In the genomic region with DNA sequence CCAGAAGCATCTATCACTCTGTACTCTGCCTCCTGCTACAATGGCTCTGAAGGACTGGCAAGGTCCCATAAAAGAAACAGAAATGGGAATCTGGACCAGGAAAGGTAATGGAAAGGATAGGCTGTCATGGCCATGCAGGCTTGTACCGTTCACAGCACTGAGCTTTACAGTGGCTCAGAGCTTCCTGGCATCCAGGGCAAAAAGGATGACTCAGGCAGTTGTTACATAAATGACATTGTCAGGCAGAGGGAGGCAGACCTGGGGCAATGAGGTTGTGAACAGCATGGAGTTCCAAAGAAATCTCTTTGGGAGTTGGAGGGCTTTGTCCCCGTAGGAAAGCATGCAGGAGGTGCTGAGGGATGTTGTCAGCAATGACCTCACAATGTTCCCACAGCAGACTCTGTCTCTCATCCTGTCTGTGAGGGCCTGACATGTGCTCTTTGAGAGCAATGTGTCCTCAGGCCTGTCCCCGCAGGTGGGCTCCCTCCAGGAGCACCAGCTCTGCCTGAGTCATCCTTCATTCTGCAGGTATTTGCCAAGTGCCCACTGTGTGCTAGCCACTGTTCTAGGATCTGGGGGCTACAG, we compare ENCODE assay signal across 1 cellular context.
TF ChIP-seq lines count a peak whose summit lies in the region.

No MANE protein-coding gene starts in this region.

TF ChIP-seq in GM12878, 131 proteins besides CTCF, POLR2A, EP300 and RAD21:
- TF ChIP-seq SMC3 (IDR thresholded peaks at IDR 0.05; ENCODE audit: borderline replicate concordance, low read length), result no peak
- no peak for TF ChIP-seq RAD51 (IDR thresholded peaks at IDR 0.05)
- TF ChIP-seq, protein P1, sequence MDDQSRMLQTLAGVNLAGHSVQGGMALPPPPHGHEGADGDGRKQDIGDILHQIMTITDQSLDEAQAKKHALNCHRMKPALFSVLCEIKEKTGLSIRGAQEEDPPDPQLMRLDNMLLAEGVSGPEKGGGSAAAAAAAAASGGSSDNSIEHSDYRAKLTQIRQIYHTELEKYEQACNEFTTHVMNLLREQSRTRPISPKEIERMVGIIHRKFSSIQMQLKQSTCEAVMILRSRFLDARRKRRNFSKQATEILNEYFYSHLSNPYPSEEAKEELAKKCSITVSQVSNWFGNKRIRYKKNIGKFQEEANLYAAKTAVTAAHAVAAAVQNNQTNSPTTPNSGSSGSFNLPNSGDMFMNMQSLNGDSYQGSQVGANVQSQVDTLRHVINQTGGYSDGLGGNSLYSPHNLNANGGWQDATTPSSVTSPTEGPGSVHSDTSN (IDR thresholded peaks at IDR 0.05; ENCODE audit: insufficient replicate concordance, low read depth, low read length), result no peak
- TF ChIP-seq CHD4 (IDR thresholded peaks at IDR 0.05), result no peak
- no peak for TF ChIP-seq SP1 (IDR thresholded peaks at IDR 0.05; ENCODE audit: low read depth, low read length)
- TF ChIP-seq, protein P2, sequence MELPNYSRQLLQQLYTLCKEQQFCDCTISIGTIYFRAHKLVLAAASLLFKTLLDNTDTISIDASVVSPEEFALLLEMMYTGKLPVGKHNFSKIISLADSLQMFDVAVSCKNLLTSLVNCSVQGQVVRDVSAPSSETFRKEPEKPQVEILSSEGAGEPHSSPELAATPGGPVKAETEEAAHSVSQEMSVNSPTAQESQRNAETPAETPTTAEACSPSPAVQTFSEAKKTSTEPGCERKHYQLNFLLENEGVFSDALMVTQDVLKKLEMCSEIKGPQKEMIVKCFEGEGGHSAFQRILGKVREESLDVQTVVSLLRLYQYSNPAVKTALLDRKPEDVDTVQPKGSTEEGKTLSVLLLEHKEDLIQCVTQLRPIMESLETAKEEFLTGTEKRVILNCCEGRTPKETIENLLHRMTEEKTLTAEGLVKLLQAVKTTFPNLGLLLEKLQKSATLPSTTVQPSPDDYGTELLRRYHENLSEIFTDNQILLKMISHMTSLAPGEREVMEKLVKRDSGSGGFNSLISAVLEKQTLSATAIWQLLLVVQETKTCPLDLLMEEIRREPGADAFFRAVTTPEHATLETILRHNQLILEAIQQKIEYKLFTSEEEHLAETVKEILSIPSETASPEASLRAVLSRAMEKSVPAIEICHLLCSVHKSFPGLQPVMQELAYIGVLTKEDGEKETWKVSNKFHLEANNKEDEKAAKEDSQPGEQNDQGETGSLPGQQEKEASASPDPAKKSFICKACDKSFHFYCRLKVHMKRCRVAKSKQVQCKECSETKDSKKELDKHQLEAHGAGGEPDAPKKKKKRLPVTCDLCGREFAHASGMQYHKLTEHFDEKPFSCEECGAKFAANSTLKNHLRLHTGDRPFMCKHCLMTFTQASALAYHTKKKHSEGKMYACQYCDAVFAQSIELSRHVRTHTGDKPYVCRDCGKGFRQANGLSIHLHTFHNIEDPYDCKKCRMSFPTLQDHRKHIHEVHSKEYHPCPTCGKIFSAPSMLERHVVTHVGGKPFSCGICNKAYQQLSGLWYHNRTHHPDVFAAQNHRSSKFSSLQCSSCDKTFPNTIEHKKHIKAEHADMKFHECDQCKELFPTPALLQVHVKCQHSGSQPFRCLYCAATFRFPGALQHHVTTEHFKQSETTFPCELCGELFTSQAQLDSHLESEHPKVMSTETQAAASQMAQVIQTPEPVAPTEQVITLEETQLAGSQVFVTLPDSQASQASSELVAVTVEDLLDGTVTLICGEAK (IDR thresholded peaks at IDR 0.05; ENCODE audit: borderline replicate concordance), result no peak
- TF ChIP-seq JUNB (IDR thresholded peaks at IDR 0.05), result no peak
- TF ChIP-seq, protein P3, sequence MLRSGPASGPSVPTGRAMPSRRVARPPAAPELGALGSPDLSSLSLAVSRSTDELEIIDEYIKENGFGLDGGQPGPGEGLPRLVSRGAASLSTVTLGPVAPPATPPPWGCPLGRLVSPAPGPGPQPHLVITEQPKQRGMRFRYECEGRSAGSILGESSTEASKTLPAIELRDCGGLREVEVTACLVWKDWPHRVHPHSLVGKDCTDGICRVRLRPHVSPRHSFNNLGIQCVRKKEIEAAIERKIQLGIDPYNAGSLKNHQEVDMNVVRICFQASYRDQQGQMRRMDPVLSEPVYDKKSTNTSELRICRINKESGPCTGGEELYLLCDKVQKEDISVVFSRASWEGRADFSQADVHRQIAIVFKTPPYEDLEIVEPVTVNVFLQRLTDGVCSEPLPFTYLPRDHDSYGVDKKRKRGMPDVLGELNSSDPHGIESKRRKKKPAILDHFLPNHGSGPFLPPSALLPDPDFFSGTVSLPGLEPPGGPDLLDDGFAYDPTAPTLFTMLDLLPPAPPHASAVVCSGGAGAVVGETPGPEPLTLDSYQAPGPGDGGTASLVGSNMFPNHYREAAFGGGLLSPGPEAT (IDR thresholded peaks at IDR 0.05; ENCODE audit: low read depth), result no peak
- TF ChIP-seq SIX5 (IDR thresholded peaks at IDR 0.05; ENCODE audit: low read depth, low read length, severe bottlenecking), result no peak
